In genomic region chr3:9786209-9786739, GRCh38 we compare ENCODE assay signal across 1 cellular context.
TF ChIP-seq lines count a peak whose summit lies in the region.

No MANE protein-coding gene starts in this region.

TF ChIP-seq in K562, 482 proteins besides CTCF, POLR2A, EP300 and RAD21 (continued from another document):
- TF ChIP-seq ZNF24 (IDR thresholded peaks at IDR 0.05) (no peak), TOE1 (IDR thresholded peaks at IDR 0.05; ENCODE audit: borderline replicate concordance) (no peak), TOE1 (CRISPR knock-in tag; IDR thresholded peaks at IDR 0.05; ENCODE audit: borderline replicate concordance, low read depth) (no peak), ZNF778 (CRISPR knock-in tag; IDR thresholded peaks at IDR 0.05) (no peak), ZNF311 (CRISPR knock-in tag; IDR thresholded peaks at IDR 0.05) (no peak), NCOA1 (IDR thresholded peaks at IDR 0.05; ENCODE audit: low read depth) (peak; percentile 59; the same call in 1 of the 2 replicates), CBFB (CRISPR knock-in tag; IDR thresholded peaks at IDR 0.05) (no peak), ZNF232 (CRISPR knock-in tag; IDR thresholded peaks at IDR 0.05) (no peak), KLF13 (tag; IDR thresholded peaks at IDR 0.05; ENCODE audit: borderline replicate concordance, low read depth) (no peak), ZNF277 (CRISPR knock-in tag; IDR thresholded peaks at IDR 0.05; ENCODE audit: borderline replicate concordance) (no peak), KLF1 (tag; IDR thresholded peaks at IDR 0.05) (no peak; the same call in 1 of the 2 replicates), CTBP1 (IDR thresholded peaks at IDR 0.05; ENCODE audit: borderline replicate concordance) (peak; percentile 65; the same call in 1 of the 2 replicates), NR2C2 (CRISPR knock-in tag; IDR thresholded peaks at IDR 0.05) (no peak), NR2C2 (tag; IDR thresholded peaks at IDR 0.05) (no peak), KLF10 (CRISPR knock-in tag; IDR thresholded peaks at IDR 0.05) (no peak), STAT5B (CRISPR knock-in tag; IDR thresholded peaks at IDR 0.05) (no peak), HOXB6 (CRISPR knock-in tag; IDR thresholded peaks at IDR 0.05; ENCODE audit: borderline replicate concordance) (no peak), MAFF (IDR thresholded peaks at IDR 0.05; ENCODE audit: low read length) (no peak), SLC30A9 (CRISPR knock-in tag; IDR thresholded peaks at IDR 0.05) (no peak), ZNF282 (CRISPR knock-in tag; IDR thresholded peaks at IDR 0.05) (no peak), NR2C1 (IDR thresholded peaks at IDR 0.05) (peak; percentile 61), NR2C1 (tag; IDR thresholded peaks at IDR 0.05) (peak; percentile 45; the same call in 1 of the 2 replicates), CBFA2T2 (conservative IDR thresholded peaks at IDR 0.05) (peak; percentile 91), PCBP2 (IDR thresholded peaks at IDR 0.05; ENCODE audit: low read depth, low read length, poor library complexity, severe bottlenecking) (no peak), HLTF (IDR thresholded peaks at IDR 0.05) (no peak), KDM4B (IDR thresholded peaks at IDR 0.05; ENCODE audit: borderline replicate concordance in 2 of 2, low read depth in 1 of 2) (no peak), ZBTB26 (CRISPR knock-in tag; IDR thresholded peaks at IDR 0.05) (no peak), ERF (CRISPR knock-in tag; IDR thresholded peaks at IDR 0.05) (no peak), ZNF133 (CRISPR knock-in tag; IDR thresholded peaks at IDR 0.05) (no peak), PHB (CRISPR knock-in tag; IDR thresholded peaks at IDR 0.05) (no peak), ILK (tag; IDR thresholded peaks at IDR 0.05; ENCODE audit: borderline replicate concordance, low read depth) (no peak), PTRF (tag; IDR thresholded peaks at IDR 0.05) (no peak), PTBP1 (IDR thresholded peaks at IDR 0.05; ENCODE audit: low read depth, low read length) (no peak), KDM2B (CRISPR knock-in tag; IDR thresholded peaks at IDR 0.05) (no peak), ADNP (tag; IDR thresholded peaks at IDR 0.05) (no peak), RFX7 (CRISPR knock-in tag; IDR thresholded peaks at IDR 0.05) (no peak), NR1H2 (CRISPR knock-in tag; IDR thresholded peaks at IDR 0.05) (no peak), BRD4 (IDR thresholded peaks at IDR 0.05) (no peak), ZNF583 (CRISPR knock-in tag; IDR thresholded peaks at IDR 0.05) (peak; percentile 20; the same call in 1 of the 2 replicates), NFE2 (IDR thresholded peaks at IDR 0.05; ENCODE audit: low read depth) (no peak), MCM7 (IDR thresholded peaks at IDR 0.05) (no peak), ZNF324 (CRISPR knock-in tag; IDR thresholded peaks at IDR 0.05) (no peak), PPARD (CRISPR knock-in tag; IDR thresholded peaks at IDR 0.05) (no peak), ZBTB2 (IDR thresholded peaks at IDR 0.05) (no peak), MAFG (tag; conservative IDR thresholded peaks at IDR 0.05) (no peak), PCBP1 (IDR thresholded peaks at IDR 0.05; ENCODE audit: low read depth, low read length, poor library complexity, severe bottlenecking) (no peak)
- TF ChIP-seq, protein P1, sequence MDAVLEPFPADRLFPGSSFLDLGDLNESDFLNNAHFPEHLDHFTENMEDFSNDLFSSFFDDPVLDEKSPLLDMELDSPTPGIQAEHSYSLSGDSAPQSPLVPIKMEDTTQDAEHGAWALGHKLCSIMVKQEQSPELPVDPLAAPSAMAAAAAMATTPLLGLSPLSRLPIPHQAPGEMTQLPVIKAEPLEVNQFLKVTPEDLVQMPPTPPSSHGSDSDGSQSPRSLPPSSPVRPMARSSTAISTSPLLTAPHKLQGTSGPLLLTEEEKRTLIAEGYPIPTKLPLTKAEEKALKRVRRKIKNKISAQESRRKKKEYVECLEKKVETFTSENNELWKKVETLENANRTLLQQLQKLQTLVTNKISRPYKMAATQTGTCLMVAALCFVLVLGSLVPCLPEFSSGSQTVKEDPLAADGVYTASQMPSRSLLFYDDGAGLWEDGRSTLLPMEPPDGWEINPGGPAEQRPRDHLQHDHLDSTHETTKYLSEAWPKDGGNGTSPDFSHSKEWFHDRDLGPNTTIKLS (IDR thresholded peaks at IDR 0.05; ENCODE audit: borderline replicate concordance, low read depth), result no peak
- TF ChIP-seq, protein P2, sequence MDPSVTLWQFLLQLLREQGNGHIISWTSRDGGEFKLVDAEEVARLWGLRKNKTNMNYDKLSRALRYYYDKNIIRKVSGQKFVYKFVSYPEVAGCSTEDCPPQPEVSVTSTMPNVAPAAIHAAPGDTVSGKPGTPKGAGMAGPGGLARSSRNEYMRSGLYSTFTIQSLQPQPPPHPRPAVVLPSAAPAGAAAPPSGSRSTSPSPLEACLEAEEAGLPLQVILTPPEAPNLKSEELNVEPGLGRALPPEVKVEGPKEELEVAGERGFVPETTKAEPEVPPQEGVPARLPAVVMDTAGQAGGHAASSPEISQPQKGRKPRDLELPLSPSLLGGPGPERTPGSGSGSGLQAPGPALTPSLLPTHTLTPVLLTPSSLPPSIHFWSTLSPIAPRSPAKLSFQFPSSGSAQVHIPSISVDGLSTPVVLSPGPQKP (CRISPR knock-in tag; IDR thresholded peaks at IDR 0.05), result no peak
- TF ChIP-seq, protein P3, sequence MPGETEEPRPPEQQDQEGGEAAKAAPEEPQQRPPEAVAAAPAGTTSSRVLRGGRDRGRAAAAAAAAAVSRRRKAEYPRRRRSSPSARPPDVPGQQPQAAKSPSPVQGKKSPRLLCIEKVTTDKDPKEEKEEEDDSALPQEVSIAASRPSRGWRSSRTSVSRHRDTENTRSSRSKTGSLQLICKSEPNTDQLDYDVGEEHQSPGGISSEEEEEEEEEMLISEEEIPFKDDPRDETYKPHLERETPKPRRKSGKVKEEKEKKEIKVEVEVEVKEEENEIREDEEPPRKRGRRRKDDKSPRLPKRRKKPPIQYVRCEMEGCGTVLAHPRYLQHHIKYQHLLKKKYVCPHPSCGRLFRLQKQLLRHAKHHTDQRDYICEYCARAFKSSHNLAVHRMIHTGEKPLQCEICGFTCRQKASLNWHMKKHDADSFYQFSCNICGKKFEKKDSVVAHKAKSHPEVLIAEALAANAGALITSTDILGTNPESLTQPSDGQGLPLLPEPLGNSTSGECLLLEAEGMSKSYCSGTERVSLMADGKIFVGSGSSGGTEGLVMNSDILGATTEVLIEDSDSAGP (CRISPR knock-in tag; IDR thresholded peaks at IDR 0.05), result no peak
- TF ChIP-seq, protein P4, sequence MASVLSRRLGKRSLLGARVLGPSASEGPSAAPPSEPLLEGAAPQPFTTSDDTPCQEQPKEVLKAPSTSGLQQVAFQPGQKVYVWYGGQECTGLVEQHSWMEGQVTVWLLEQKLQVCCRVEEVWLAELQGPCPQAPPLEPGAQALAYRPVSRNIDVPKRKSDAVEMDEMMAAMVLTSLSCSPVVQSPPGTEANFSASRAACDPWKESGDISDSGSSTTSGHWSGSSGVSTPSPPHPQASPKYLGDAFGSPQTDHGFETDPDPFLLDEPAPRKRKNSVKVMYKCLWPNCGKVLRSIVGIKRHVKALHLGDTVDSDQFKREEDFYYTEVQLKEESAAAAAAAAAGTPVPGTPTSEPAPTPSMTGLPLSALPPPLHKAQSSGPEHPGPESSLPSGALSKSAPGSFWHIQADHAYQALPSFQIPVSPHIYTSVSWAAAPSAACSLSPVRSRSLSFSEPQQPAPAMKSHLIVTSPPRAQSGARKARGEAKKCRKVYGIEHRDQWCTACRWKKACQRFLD (CRISPR knock-in tag; IDR thresholded peaks at IDR 0.05), result no peak
- TF ChIP-seq, protein P5, sequence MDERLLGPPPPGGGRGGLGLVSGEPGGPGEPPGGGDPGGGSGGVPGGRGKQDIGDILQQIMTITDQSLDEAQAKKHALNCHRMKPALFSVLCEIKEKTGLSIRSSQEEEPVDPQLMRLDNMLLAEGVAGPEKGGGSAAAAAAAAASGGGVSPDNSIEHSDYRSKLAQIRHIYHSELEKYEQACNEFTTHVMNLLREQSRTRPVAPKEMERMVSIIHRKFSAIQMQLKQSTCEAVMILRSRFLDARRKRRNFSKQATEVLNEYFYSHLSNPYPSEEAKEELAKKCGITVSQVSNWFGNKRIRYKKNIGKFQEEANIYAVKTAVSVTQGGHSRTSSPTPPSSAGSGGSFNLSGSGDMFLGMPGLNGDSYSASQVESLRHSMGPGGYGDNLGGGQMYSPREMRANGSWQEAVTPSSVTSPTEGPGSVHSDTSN (CRISPR knock-in tag; IDR thresholded peaks at IDR 0.05; ENCODE audit: low read depth), result no peak
- TF ChIP-seq, protein P5 (tag; conservative IDR thresholded peaks at IDR 0.05; ENCODE audit: low read depth), result no peak
